In genomic region chr3:119792270-119792669, GRCh38 we compare ENCODE assay signal across 23 cellular contexts. TPM values are rescaled to one million over a fixed set of nuclear protein-coding genes. Genes with fewer than 3 reads are reported as not detected.
DNase-seq lines count a peak whose midpoint lies in the region; ATAC-seq, FAIRE-seq and TF ChIP-seq lines count a peak whose summit lies in the region.
"Had no signal": no experiment of that assay in that cellular context is flagged by ENCODE, and none has a peak within 500 bp of the region (broad histone marks: within the 10 kb centered on the region; RNA-seq: fewer than 3 reads in every experiment).

No MANE protein-coding gene starts in this region.

- in situ Hi-C loops in HepG2 (cut with HindIII; ENCODE audit: extremely low pct_ligation_motif_present, low pct_unique_long_range_greater_than_20kb), result no loop called here

- H3K9me3 Mint-ChIP-seq in osteocyte (ENCODE audit: unreplicated experiment), result peaks cover 6% of the 10 kb centered on the region
- H3K9me3 Mint-ChIP-seq: CD8-positive, alpha-beta T cell had no signal

- H4K20me1 ChIP-seq in HepG2 (ENCODE audit: insufficient read depth, low read length), result no peaks in the 10 kb centered on the region
- H4K20me1 ChIP-seq: BLaER1 treated with 17β-estradiol and CSF1 and Interleukin-3, amounts not matched to agents 10 nM and 100 nM had no signal

- TF ChIP-seq POLR2A in right lobe of liver (IDR thresholded peaks at IDR 0.05) (no peak), HepG2 (IDR thresholded peaks at IDR 0.05; ENCODE audit: insufficient read depth in 1 of 2, low read depth in 2 of 2, low read length in 2 of 2) (no peak), esophagus muscularis mucosa (IDR thresholded peaks at IDR 0.05; ENCODE audit: low read depth) (no peak)

- no peak overlapping the region for H2AFZ ChIP-seq in HepG2 (ENCODE audit: low read length)

- no peaks in the 10 kb centered on the region for H3K36me3 Mint-ChIP-seq in osteocyte (ENCODE audit: unreplicated experiment)
- H3K36me3 Mint-ChIP-seq: CD8-positive, alpha-beta T cell had no signal

- DNase-seq in right lobe of liver, result peak in 1 of 3 donors; percentile 71
- DNase-seq in HepG2 (ENCODE audit: low spot score), result no peak
- DNase-seq in esophagus muscularis mucosa (ENCODE audit: extremely low spot score), result peak; percentile 66
- DNase-seq in osteocyte (ENCODE audit: extremely low spot score, unreplicated experiment), result peak; percentile 77
- DNase-seq in NCI-H1417 (lab: John Stamatoyannopoulos, UW), result no peak
- DNase-seq in NK-92 (lab: John Stamatoyannopoulos, UW; ENCODE audit: unreplicated experiment), result no peak
- DNase-seq: AML-193; CD4-positive, alpha-beta T cell; CD8-positive, alpha-beta T cell; DMS 273 treated with DMSO at 0.1 percent for 48 hours; DMS79 treated with DMSO at 0.1 percent for 48 hours; GF-D8 had no signal

- peak in 2 of 4 donors; percentile 20 to 30 for ATAC-seq in right lobe of liver
- ATAC-seq in HepG2, result no peak
- no peak for ATAC-seq in HG03521 (IDR thresholded peaks at IDR 0.05; ENCODE audit: unreplicated experiment)
- ATAC-seq: A549; CD8-positive, alpha-beta T cell had no signal

- 47% methylated on average over 3 of the region's 8 CpGs for WGBS in right lobe of liver (ENCODE audit: insufficient coverage, low coverage, low lambda C conversion rate, missing lambda C conversion rate)
- 86% methylated on average over 5 of the region's 8 CpGs for WGBS in HepG2 (ENCODE audit: low lambda C conversion rate)
- 93% methylated on average over 8 of the region's 8 CpGs for WGBS in esophagus muscularis mucosa

- peaks cover 4% of the 10 kb centered on the region for H3K4me1 Mint-ChIP-seq in osteocyte (ENCODE audit: unreplicated experiment)
- H3K4me1 Mint-ChIP-seq: B cell had no signal

- TF ChIP-seq EP300 in HepG2 (IDR thresholded peaks at IDR 0.05; ENCODE audit: low read depth in 2 of 2, low read length in 2 of 2), result no peak
- no peak for TF ChIP-seq EP300 in HepG2 (CRISPR knock-in tag; IDR thresholded peaks at IDR 0.05; ENCODE audit: borderline replicate concordance)
- TF ChIP-seq EP300 in esophagus muscularis mucosa (IDR thresholded peaks at IDR 0.05), result no peak

- CTCF ChIA-PET in HepG2 (lab: Yijun Ruan, JAX; ENCODE audit: low intra/inter-chr PET ratio, low total read pairs), result no interaction called here

- no peaks in the 10 kb centered on the region for H3K27me3 ChIP-seq in right lobe of liver
- no peaks in the 10 kb centered on the region for H3K27me3 ChIP-seq in HepG2 (ENCODE audit: control insufficient read depth in 1 of 2, insufficient read depth in 2 of 2, low read length in 2 of 2)
- no peaks in the 10 kb centered on the region for H3K27me3 ChIP-seq in esophagus muscularis mucosa
- H3K27me3 ChIP-seq: BLaER1 treated with 17β-estradiol and CSF1 and Interleukin-3, amounts not matched to agents 10 nM and 100 nM had no signal

- no peaks in the 10 kb centered on the region for H3K79me2 ChIP-seq in HepG2 (ENCODE audit: insufficient read depth, low read length)

- BruUV-seq in HepG2 (replicated peaks; lab: Mats Ljungman, UMichigan), result no TSS peak

- no peak overlapping the region for H3K4me2 ChIP-seq in HepG2 (ENCODE audit: low read depth, low read length)
- H3K4me2 ChIP-seq: A549; BLaER1 treated with 17β-estradiol and CSF1 and Interleukin-3, amounts not matched to agents 10 nM and 100 nM had no signal

- H3K4me1 ChIP-seq in right lobe of liver (peaks cover 0 to 73% (median 23%) of the 10 kb centered on the region in 4 donors), HepG2 (ENCODE audit: insufficient read depth, low read length) (peaks cover 44% of the 10 kb centered on the region), esophagus muscularis mucosa (no peaks in the 10 kb centered on the region)

- POLR2A ChIA-PET in HepG2 (lab: Yijun Ruan, JAX), result interaction anchor here (0.7 to 2.5 kb wide), 2 partner anchors 10 to 21 kb away, joined by 3 to 13 read pairs; partner anchors contain the start of gene NR1I2

- H3K27me3 Mint-ChIP-seq in osteocyte (ENCODE audit: unreplicated experiment), result no peaks in the 10 kb centered on the region

- no peak for TF ChIP-seq CTCF in right lobe of liver (IDR thresholded peaks at IDR 0.05)
- TF ChIP-seq CTCF in HepG2 (CRISPR knock-in tag; IDR thresholded peaks at IDR 0.05), result no peak
- TF ChIP-seq CTCF in esophagus muscularis mucosa (IDR thresholded peaks at IDR 0.05), result no peak
- TF ChIP-seq CTCF in osteocyte (IDR thresholded peaks at IDR 0.05), result no peak

- H3K36me3 ChIP-seq in right lobe of liver, result no peaks in the 10 kb centered on the region
- no peaks in the 10 kb centered on the region for H3K36me3 ChIP-seq in HepG2 (replicated peaks in 1 of 2; ENCODE audit: control insufficient read depth in 1 of 2, insufficient read depth in 2 of 2, low read length in 2 of 2)
- no peaks in the 10 kb centered on the region for H3K36me3 ChIP-seq in esophagus muscularis mucosa
- H3K36me3 ChIP-seq: BLaER1 treated with 17β-estradiol and CSF1 and Interleukin-3, amounts not matched to agents 10 nM and 100 nM had no signal

- H3K9me3 ChIP-seq in right lobe of liver, result no peaks in the 10 kb centered on the region
- H3K9me3 ChIP-seq in HepG2 (ENCODE audit: low read length), result no peaks in the 10 kb centered on the region
- H3K9me3 ChIP-seq in esophagus muscularis mucosa, result no peaks in the 10 kb centered on the region
- H3K9me3 ChIP-seq: A549 had no signal

- intact Hi-C loops in right lobe of liver (cut with DNase I), result no loop called here
- intact Hi-C loops in HepG2 (cut with micrococcal nuclease; ENCODE audit: unreplicated experiment), result no loop called here
- intact Hi-C loops in esophagus muscularis mucosa (cut with DNase I), result no loop called here

- no peak for TF ChIP-seq RAD21 in HepG2 (CRISPR knock-in tag; IDR thresholded peaks at IDR 0.05)

- no peak overlapping the region for H3K9ac ChIP-seq in HepG2 (ENCODE audit: insufficient read depth, low read depth, low read length)
- H3K9ac ChIP-seq: BLaER1 treated with 17β-estradiol and CSF1 and Interleukin-3, amounts not matched to agents 10 nM and 100 nM had no signal

- no peak overlapping the region for H3K4me3 ChIP-seq in right lobe of liver
- no peak overlapping the region for H3K4me3 ChIP-seq in HepG2 (replicated peaks in 1 of 3; ENCODE audit: insufficient read depth in 1 of 3, low read depth in 2 of 3, low read length in 3 of 3)
- no peak overlapping the region for H3K4me3 ChIP-seq in esophagus muscularis mucosa
- H3K4me3 ChIP-seq: A549; BLaER1 treated with 17β-estradiol and CSF1 and Interleukin-3, amounts not matched to agents 10 nM and 100 nM had no signal

- no peak overlapping the region for H3K4me3 Mint-ChIP-seq in osteocyte (ENCODE audit: unreplicated experiment)
- H3K4me3 Mint-ChIP-seq: B cell; CD4-positive, alpha-beta T cell; CD8-positive, alpha-beta T cell had no signal

- H3K27ac ChIP-seq in right lobe of liver (peak overlapping the region in 2 of 3 donors; percentile 22 to 94), HepG2 (ENCODE audit: extremely low read length, insufficient read depth, low read length) (no peak overlapping the region), esophagus muscularis mucosa (replicated peaks in 1 of 4) (no peak overlapping the region)
- H3K27ac ChIP-seq: 22Rv1; BLaER1 treated with 17β-estradiol and CSF1 and Interleukin-3, amounts not matched to agents 10 nM and 100 nM; C4-2B had no signal

- no peak overlapping the region for H3K27ac Mint-ChIP-seq in osteocyte (ENCODE audit: unreplicated experiment)
- H3K27ac Mint-ChIP-seq: B cell; CD4-positive, alpha-beta T cell; CD8-positive, alpha-beta T cell had no signal

- FAIRE-seq in HepG2 (lab: Jason Lieb, UNC), result no peak
- FAIRE-seq: A549, G401.6, GM12891, GM18507 had no signal

TF ChIP-seq in HepG2, 621 proteins besides CTCF, POLR2A, EP300 and RAD21 (continues in another document):
- TF ChIP-seq ELF3 (CRISPR knock-in tag; IDR thresholded peaks at IDR 0.05) (no peak), CAMTA2 (CRISPR knock-in tag; IDR thresholded peaks at IDR 0.05; ENCODE audit: borderline replicate concordance) (no peak), EHMT2 (IDR thresholded peaks at IDR 0.05; ENCODE audit: borderline replicate concordance, low read depth, low read length) (no peak)

RNA-seq across cellular contexts. Expression of gene NR1I2, which starts 10.4 kb away (rescaled TPM):
- total RNA-seq in right lobe of liver (100 to 1,000 TPM in 3 of 6 experiments, 10 to 100 TPM in 3; 24.9 to 188 (median 91.4) TPM), HepG2 (2016; rRNA removed; fragmentation: Illumina TruSeq; extraction: Trizol) (10.9 and 13.4 TPM in 2 replicates), esophagus muscularis mucosa (under 1 TPM in 1 of 4 donors, not detected in 3; 0.46 TPM), osteocyte (not detected in 2 replicates)
- 1.3 and 1.4 TPM in 2 replicates for total RNA-seq in HepG2 (2016; cell fraction: cytosol; rRNA removed; fragmentation: Illumina TruSeq; extraction: Trizol; ENCODE audit: low read depth)
- 11.0 and 14.6 TPM in 2 replicates for total RNA-seq in HepG2 (2016; cell fraction: insoluble cytoplasmic fraction; rRNA removed; fragmentation: Illumina TruSeq; extraction: Trizol)
- total RNA-seq in HepG2 (2016; cell fraction: membrane; rRNA removed; fragmentation: Illumina TruSeq; extraction: Trizol), result 4.3 and 4.5 TPM in 2 replicates
- total RNA-seq in HepG2 (2016; cell fraction: nucleus; rRNA removed; fragmentation: Illumina TruSeq; extraction: Trizol), result 26.4 and 27.1 TPM in 2 replicates
- 8.8 and 9.8 TPM in 2 replicates for polyA plus RNA-seq in HepG2 (2011; rRNA removed)
- 4.2 and 4.4 TPM in 2 replicates for polyA plus RNA-seq in HepG2 (2011; cell fraction: cytosol; rRNA removed)
- polyA plus RNA-seq in HepG2 (2011; cell fraction: nucleus; rRNA removed), result 48.5 and 49.6 TPM in 2 replicates
- 5.7 and 9.6 TPM in 2 replicates for polyA plus RNA-seq in HepG2 (2012)
- polyA plus RNA-seq in HepG2 (2016; cell fraction: cytosol; fragmentation: Illumina TruSeq; extraction: Trizol; ENCODE audit: low read depth), result 0.58 and 0.63 TPM in 2 replicates
- polyA plus RNA-seq in HepG2 (2016; cell fraction: insoluble cytoplasmic fraction; fragmentation: Illumina TruSeq; extraction: Trizol; ENCODE audit: low read depth), result 8.0 and 8.4 TPM in 2 replicates
- 1.8 and 2.5 TPM in 2 replicates for polyA plus RNA-seq in HepG2 (2016; cell fraction: membrane; fragmentation: Illumina TruSeq; extraction: Trizol; ENCODE audit: low read depth)
- 30.6 and 33.1 TPM in 2 replicates for polyA plus RNA-seq in HepG2 (2016; cell fraction: nucleus; fragmentation: Illumina TruSeq; extraction: Trizol; ENCODE audit: insufficient read depth, low read depth)
- 11.6 TPM in 1 of 2 replicates, not detected in the other for polyA minus RNA-seq in HepG2 (2011; rRNA and poly(A)+ RNA removed; ENCODE audit: low replicate concordance)
- 4.1 TPM in 2 replicates for polyA minus RNA-seq in HepG2 (2011; cell fraction: cytosol; rRNA and poly(A)+ RNA removed)
- polyA minus RNA-seq in HepG2 (2011; cell fraction: nucleus; rRNA and poly(A)+ RNA removed), result 24.8 and 27.8 TPM in 2 replicates
- total RNA-seq: A172 had no signal
- polyA plus RNA-seq: A549, BJ had no signal

Comparison
In these comparisons a context has a peak if more than half of its experiments do, and no peak if none do; other contexts are left out.
1. H3K27ac ChIP-seq: peak in right lobe of liver (2 of 3); none in HepG2 (single experiment) and esophagus muscularis mucosa (0 of 4).
2. DNase-seq: peak in esophagus muscularis mucosa (single experiment) and osteocyte (single experiment); none in HepG2 (single experiment), NCI-H1417 (0 of 3) and NK-92 (single experiment).